ENCODE assay signal across 1 cellular context in the genomic region with DNA sequence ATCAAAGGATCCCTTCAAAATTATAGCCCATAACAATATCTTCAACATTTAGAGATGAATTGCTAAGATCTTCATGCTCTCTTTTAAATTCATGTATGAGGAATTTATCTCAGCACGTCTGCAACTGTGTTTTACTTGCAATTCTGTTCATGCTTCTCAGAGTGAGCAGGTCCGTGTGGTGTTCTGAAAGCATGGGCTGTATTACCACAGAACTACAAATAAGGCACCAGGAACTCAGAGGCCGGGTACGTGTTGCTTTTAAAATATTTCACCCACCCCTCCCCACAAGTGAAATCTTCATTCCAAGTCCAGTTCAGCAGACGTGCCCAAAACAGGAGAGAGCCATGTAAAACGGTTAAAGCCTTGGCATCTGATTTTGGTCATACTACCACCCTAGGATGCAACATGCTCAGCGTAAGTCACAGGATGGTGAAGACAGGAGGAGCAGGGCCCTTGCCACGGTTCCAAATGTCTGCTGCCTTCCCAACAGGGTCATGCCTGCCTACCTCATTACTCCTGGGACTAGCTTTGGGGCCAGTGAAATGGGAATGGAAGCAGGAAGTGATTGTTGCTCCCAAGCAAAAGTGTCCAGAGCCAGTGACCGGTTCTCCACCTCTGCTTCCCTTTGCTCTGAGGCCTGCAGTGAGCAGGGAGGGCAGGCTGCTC.
TF ChIP-seq lines count a peak whose summit lies in the region.

No MANE protein-coding gene starts in this region.

TF ChIP-seq in GM23338, 12 proteins besides CTCF, POLR2A, EP300 and RAD21:
- TF ChIP-seq, protein P1, sequence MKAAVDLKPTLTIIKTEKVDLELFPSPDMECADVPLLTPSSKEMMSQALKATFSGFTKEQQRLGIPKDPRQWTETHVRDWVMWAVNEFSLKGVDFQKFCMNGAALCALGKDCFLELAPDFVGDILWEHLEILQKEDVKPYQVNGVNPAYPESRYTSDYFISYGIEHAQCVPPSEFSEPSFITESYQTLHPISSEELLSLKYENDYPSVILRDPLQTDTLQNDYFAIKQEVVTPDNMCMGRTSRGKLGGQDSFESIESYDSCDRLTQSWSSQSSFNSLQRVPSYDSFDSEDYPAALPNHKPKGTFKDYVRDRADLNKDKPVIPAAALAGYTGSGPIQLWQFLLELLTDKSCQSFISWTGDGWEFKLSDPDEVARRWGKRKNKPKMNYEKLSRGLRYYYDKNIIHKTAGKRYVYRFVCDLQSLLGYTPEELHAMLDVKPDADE (IDR thresholded peaks at IDR 0.05) = no peak
- TF ChIP-seq ZNF331 (CRISPR knock-in tag; IDR thresholded peaks at IDR 0.05; ENCODE audit: low read depth) (no peak), STAT1 (IDR thresholded peaks at IDR 0.05; ENCODE audit: unreplicated experiment) (no peak)
